ENCODE assay signal across 8 cellular contexts in the genomic region with DNA sequence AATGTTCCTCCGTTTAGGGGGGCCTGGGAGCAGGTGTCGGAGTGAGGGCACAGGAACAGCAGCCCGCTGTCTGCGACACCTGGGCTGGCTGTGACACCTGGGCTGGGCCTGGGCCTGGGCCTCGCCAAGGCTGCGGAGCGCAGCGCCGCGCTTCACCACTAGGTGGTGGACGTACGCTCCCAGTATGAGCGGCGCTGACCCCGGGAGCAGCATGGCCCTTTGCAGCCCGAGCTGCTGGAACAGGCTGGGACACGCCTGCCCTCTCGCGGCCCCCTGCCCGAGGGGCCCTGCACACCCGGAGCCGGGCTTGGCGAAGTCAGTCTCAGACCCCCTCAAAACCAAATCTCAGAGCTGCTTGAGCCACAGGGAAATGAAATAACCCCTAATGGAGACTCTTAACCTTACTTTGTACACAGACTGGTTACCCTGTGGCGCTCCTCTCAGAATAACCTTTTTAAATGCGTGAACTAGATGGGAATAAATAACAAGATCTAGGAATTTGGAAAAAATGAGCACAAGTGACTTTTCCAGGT. TPM values are rescaled to one million over a fixed set of nuclear protein-coding genes. Genes with fewer than 3 reads are reported as not detected.
DNase-seq lines count a peak whose midpoint lies in the region; ATAC-seq lines count a peak whose summit lies in the region.

No MANE protein-coding gene starts in this region.

- in situ Hi-C loops in KBM-7 (cut with MboI; ENCODE audit: low pct_unique_long_range_greater_than_20kb, low sequenced_read_pairs): no loop called here

- peak; percentile 98 for ATAC-seq in GM21737 (IDR thresholded peaks at IDR 0.05; ENCODE audit: unreplicated experiment)

- DNase-seq in Daoy (ENCODE audit: low read depth) (peak; percentile 81), KBM-7 (peak; percentile 78), SHP77 (lab: John Stamatoyannopoulos, UW) (peak; percentile 76 to 87), foreskin melanocyte (peak; percentile 45), non-pigmented ciliary epithelial cell (ENCODE audit: low read depth) (peak; percentile 9), superior temporal gyrus (ENCODE audit: extremely low spot score) (peak; percentile 75)
- peak; percentile 61 for DNase-seq in activated effector memory CD4-positive, alpha-beta T cell treated with Interleukin-2 at 50 U/mL for 16 hours

RNA-seq across cellular contexts. Expression of a gene that starts 38.6 kb away (rescaled TPM):
- total RNA-seq in Daoy (2014; rRNA removed; shearing (Covaris generic)): not detected in 2 replicates

Comparison
In these comparisons a context has a peak if more than half of its experiments do, and no peak if none do; other contexts are left out.
1. Peak in every context shown above with its lines: DNase-seq and ATAC-seq.
2. DNase-seq: peak in every context shown above with its lines; median percentile 82 in SHP77; 81 in Daoy; 78 in KBM-7; 75 in superior temporal gyrus; 61 in activated effector memory CD4-positive, alpha-beta T cell treated with Interleukin-2 at 50 U/mL for 16 hours; 45 in foreskin melanocyte; 9 in non-pigmented ciliary epithelial cell.